Comparison of ENCODE assay signal across 1 cellular context in genomic region chrX:48689143-48689920, GRCh38.
TF ChIP-seq lines count a peak whose summit lies in the region.

No MANE protein-coding gene starts in this region.

TF ChIP-seq in H1, 55 proteins besides CTCF, POLR2A, EP300 and RAD21:
- TF ChIP-seq KDM4A (IDR thresholded peaks at IDR 0.05; ENCODE audit: low read depth, low read length, severe bottlenecking) (no peak), KDM5A (IDR thresholded peaks at IDR 0.05; ENCODE audit: low read length) (no peak), GTF2F1 (IDR thresholded peaks at IDR 0.05; ENCODE audit: borderline replicate concordance, low read depth, low read length) (no peak), RNF2 (IDR thresholded peaks at IDR 0.05; ENCODE audit: borderline replicate concordance, low read depth, low read length, missing control alignments, poor library complexity, severe bottlenecking) (no peak), EGR1 (IDR thresholded peaks at IDR 0.05; ENCODE audit: borderline replicate concordance, low read depth, low read length) (no peak), MAX (IDR thresholded peaks at IDR 0.05) (no peak), CHD7 (IDR thresholded peaks at IDR 0.05; ENCODE audit: insufficient replicate concordance, low read length) (no peak), CHD2 (IDR thresholded peaks at IDR 0.05; ENCODE audit: low read length) (no peak), SAP30 (IDR thresholded peaks at IDR 0.05; ENCODE audit: insufficient read depth, insufficient replicate concordance, low read length) (no peak), TEAD4 (IDR thresholded peaks at IDR 0.05; ENCODE audit: low read depth, low read length) (no peak), ASH2L (IDR thresholded peaks at IDR 0.05; ENCODE audit: low read length) (no peak), SUZ12 (IDR thresholded peaks at IDR 0.05; ENCODE audit: low read length) (no peak), JUND (IDR thresholded peaks at IDR 0.05; ENCODE audit: low read length) (no peak), HDAC2 (IDR thresholded peaks at IDR 0.05; ENCODE audit: borderline replicate concordance in 1 of 2, low read depth in 2 of 2, low read length in 2 of 2) (no peak), RBBP5 (IDR thresholded peaks at IDR 0.05; ENCODE audit: borderline replicate concordance, low read depth, low read length) (no peak), TAF7 (optimal IDR thresholded peaks at IDR 0.05; ENCODE audit: borderline replicate concordance, low read depth, low read length) (no peak), SIX5 (IDR thresholded peaks at IDR 0.05; ENCODE audit: low read depth, low read length) (no peak), HDAC6 (IDR thresholded peaks at IDR 0.05; ENCODE audit: low read depth, low read length) (no peak), KDM1A (IDR thresholded peaks at IDR 0.05; ENCODE audit: borderline replicate concordance, low read length) (no peak)
